ENCODE assay signal across 8 cellular contexts in genomic region chr6:151641028-151641427, GRCh38.
"Had no signal": no experiment of that assay in that cellular context is flagged by ENCODE, and none has a peak within 500 bp of the region (broad histone marks: within the 10 kb centered on the region; RNA-seq: fewer than 3 reads in every experiment).

No MANE protein-coding gene starts in this region.

- H3K4me3 ChIP-seq: GM12878 had no signal

- DNase-seq: GDM1, GF-D8 had no signal

- ATAC-seq: GM12878 had no signal

- FAIRE-seq: G401.6, GM12878, GM12891, GM12892, GM18507, GM19239 had no signal
